16 cellular contexts compared by ENCODE assay signal in genomic region chr12:104652910-104653309, GRCh38.
"Had no signal": no experiment of that assay in that cellular context is flagged by ENCODE, and none has a peak within 500 bp of the region (broad histone marks: within the 10 kb centered on the region; RNA-seq: fewer than 3 reads in every experiment).

No MANE protein-coding gene starts in this region.

- H3K27me3 Mint-ChIP-seq: activated CD8-positive, alpha-beta memory T cell treated with anti-CD3 and anti-CD28 coated beads, Interleukin-2, amount 10 ng/mL, durations not matched to agents 7 days and 5 days; naive B cell; stimulated activated memory B cell treated with anti-CD40 and anti-IgM and Interleukin-4, amounts not matched to agents 10 μg/mL and 1 μg/mL and 100 μg/mL, for 72 hours; type B pancreatic cell had no signal

- DNase-seq: activated CD4-positive, alpha-beta T cell treated with anti-CD3 and anti-CD28 coated beads, Interleukin-2, amount 50 U/mL, for 1 hour; activated CD8-positive, alpha-beta memory T cell treated with anti-CD3 and anti-CD28 coated beads, Interleukin-2, amount 10 ng/mL, durations not matched to agents 7 days and 5 days; activated naive CD4-positive, alpha-beta T cell treated with anti-CD3 and anti-CD28 coated beads for 36 hours; body of pancreas; caudate nucleus; dorsolateral prefrontal cortex; mesenchymal stem cell; mucosa of descending colon; naive B cell; stimulated activated CD4-positive, alpha-beta T cell treated with anti-CD3 and anti-CD28 coated beads, Interleukin-4, amount 100 ng/mL, for 24 hours; T1000; testis had no signal

- ATAC-seq: activated CD8-positive, alpha-beta memory T cell treated with anti-CD3 and anti-CD28 coated beads, Interleukin-2, amount 10 ng/mL, durations not matched to agents 7 days and 5 days; body of pancreas; stimulated activated memory B cell treated with anti-CD40 and anti-IgM and Interleukin-4, amounts not matched to agents 10 μg/mL and 1 μg/mL and 100 μg/mL, for 72 hours had no signal

- H3K9me3 Mint-ChIP-seq: activated naive CD4-positive, alpha-beta T cell treated with anti-CD3 and anti-CD28 coated beads for 36 hours; naive B cell; stimulated activated memory B cell treated with anti-CD40 and anti-IgM and Interleukin-4, amounts not matched to agents 10 μg/mL and 1 μg/mL and 100 μg/mL, for 72 hours; type B pancreatic cell had no signal

- H3K27me3 ChIP-seq: body of pancreas, dorsolateral prefrontal cortex, testis had no signal

- H3K27ac Mint-ChIP-seq: activated CD8-positive, alpha-beta memory T cell treated with anti-CD3 and anti-CD28 coated beads, Interleukin-2, amount 10 ng/mL, durations not matched to agents 7 days and 5 days; activated naive CD4-positive, alpha-beta T cell treated with anti-CD3 and anti-CD28 coated beads for 36 hours; type B pancreatic cell had no signal

- H3K4me3 Mint-ChIP-seq: activated CD8-positive, alpha-beta memory T cell treated with anti-CD3 and anti-CD28 coated beads, Interleukin-2, amount 10 ng/mL, durations not matched to agents 7 days and 5 days; activated naive CD4-positive, alpha-beta T cell treated with anti-CD3 and anti-CD28 coated beads for 36 hours; naive B cell; stimulated activated memory B cell treated with anti-CD40 and anti-IgM and Interleukin-4, amounts not matched to agents 10 μg/mL and 1 μg/mL and 100 μg/mL, for 72 hours; type B pancreatic cell had no signal

- H3K4me3 ChIP-seq: body of pancreas, dorsolateral prefrontal cortex, mucosa of descending colon, smooth muscle cell, testis had no signal

- H3K36me3 Mint-ChIP-seq: type B pancreatic cell had no signal

- H3K27ac ChIP-seq: body of pancreas, parathyroid adenoma, testis had no signal
